Comparison of ENCODE assay signal across 9 cellular contexts in the genomic region with DNA sequence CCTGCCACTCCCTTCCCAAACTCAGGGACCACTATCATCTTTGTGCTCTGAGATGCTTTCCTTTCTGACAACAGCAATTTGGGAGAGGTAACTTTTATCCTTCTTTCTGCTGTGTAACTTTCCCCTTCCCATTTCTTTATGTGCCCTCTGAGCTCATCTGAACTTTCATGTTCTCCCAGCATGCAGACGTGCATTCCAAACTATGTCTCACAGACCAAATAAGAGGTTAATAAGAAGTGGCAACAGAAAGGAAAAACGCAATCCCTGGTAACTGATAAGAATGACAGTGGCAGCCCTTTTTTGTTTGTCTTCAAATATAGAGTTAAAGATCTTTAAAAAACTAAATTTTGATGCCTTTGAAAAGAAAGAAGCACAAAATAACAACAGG.
DNase-seq lines count a peak whose midpoint lies in the region; ATAC-seq and TF ChIP-seq lines count a peak whose summit lies in the region.
"Had no signal": no experiment of that assay in that cellular context is flagged by ENCODE, and none has a peak within 500 bp of the region (broad histone marks: within the 10 kb centered on the region; RNA-seq: fewer than 3 reads in every experiment).

No MANE protein-coding gene starts in this region.

- H3K4me3 ChIP-seq in right atrium auricular region (no peak overlapping the region), mesenchymal stem cell (ENCODE audit: insufficient read depth in 1 of 2, low read depth in 1 of 2, low read length in 2 of 2) (no peak overlapping the region)

- peak overlapping the region; percentile 7 for H3K9ac ChIP-seq in mesenchymal stem cell (ENCODE audit: low read length)

- H3K36me3 ChIP-seq in right atrium auricular region (peaks cover 32% of the 10 kb centered on the region), mesenchymal stem cell (ENCODE audit: control insufficient read depth in 1 of 2, insufficient read depth in 2 of 2, low read depth in 1 of 2, low read length in 2 of 2) (peaks cover 13 to 95% of the 10 kb centered on the region in 2 experiments)

- H3K79me1 ChIP-seq in mesenchymal stem cell (replicated peaks; ENCODE audit: low read length, poor library complexity, severe bottlenecking), result peaks cover 30% of the 10 kb centered on the region

- no peak overlapping the region for H3K18ac ChIP-seq in mesenchymal stem cell (ENCODE audit: low read depth in 1 of 2, low read length in 2 of 2)

- no peak overlapping the region for H4K91ac ChIP-seq in mesenchymal stem cell (ENCODE audit: low read length)

- no peak overlapping the region for H2BK5ac ChIP-seq in mesenchymal stem cell (ENCODE audit: low read depth, low read length, poor library complexity, severe bottlenecking)

- H3K27ac ChIP-seq in right atrium auricular region, result peak overlapping the region; percentile 4 to 36
- H3K27ac ChIP-seq in mesenchymal stem cell (ENCODE audit: low read length, poor library complexity, severe bottlenecking), result peak overlapping the region; percentile 81
- no peak overlapping the region for H3K27ac ChIP-seq in RWPE1

- no peak overlapping the region for H3K4ac ChIP-seq in mesenchymal stem cell (ENCODE audit: low read depth in 1 of 2, low read length in 2 of 2)

- H3K14ac ChIP-seq in mesenchymal stem cell (ENCODE audit: low read length in 2 of 2), result no peak overlapping the region

- H3K9me3 ChIP-seq in right atrium auricular region (no peaks in the 10 kb centered on the region), mesenchymal stem cell (ENCODE audit: control insufficient read depth, low read length) (no peaks in the 10 kb centered on the region)

- ATAC-seq in GM18868 (IDR thresholded peaks at IDR 0.05; ENCODE audit: unreplicated experiment), result no peak

- no peak overlapping the region for H2AFZ ChIP-seq in mesenchymal stem cell (ENCODE audit: low read depth, low read length)

- 0% methylated on average over 1 of the region's 2 CpGs for WGBS in mesenchymal stem cell

- H4K8ac ChIP-seq in mesenchymal stem cell (ENCODE audit: low read length), result no peak overlapping the region

- intact Hi-C loops in cardiac septum (cut with DNase I), result no loop called here

- no peak overlapping the region for H2BK15ac ChIP-seq in mesenchymal stem cell (ENCODE audit: low read depth, poor library complexity, severe bottlenecking)

- POLR2A ChIA-PET in RWPE1 (lab: Yijun Ruan, JAX; ENCODE audit: low non-redundant PET), result no interaction called here

- DNase-seq in right atrium auricular region (ENCODE audit: low spot score) (no peak), cardiac septum (ENCODE audit: low spot score) (no peak), astrocyte of the hippocampus (ENCODE audit: low read depth, low spot score) (peak; percentile 80), mesenchymal stem cell (peak; percentile 84), RWPE1 (ENCODE audit: low spot score) (no peak), NCI-H748 (lab: John Stamatoyannopoulos, UW; ENCODE audit: unreplicated experiment) (no peak), NOMO-1 (lab: John Stamatoyannopoulos, UW; ENCODE audit: unreplicated experiment in 2 of 2) (no peak)
- DNase-seq: NCI-H345 had no signal

- H3K23ac ChIP-seq in mesenchymal stem cell (ENCODE audit: low read length in 2 of 2), result no peak overlapping the region

- TF ChIP-seq CTCF in right atrium auricular region (IDR thresholded peaks at IDR 0.05) (no peak), RWPE1 (conservative IDR thresholded peaks at IDR 0.05; ENCODE audit: low read depth) (no peak)

- H2BK120ac ChIP-seq in mesenchymal stem cell (ENCODE audit: low read depth, low read length), result no peak overlapping the region

- CTCF ChIA-PET in RWPE1 (lab: Yijun Ruan, JAX), result no interaction called here

- H3K4me1 ChIP-seq in right atrium auricular region (peaks cover 0 to 83% of the 10 kb centered on the region in 2 donors), mesenchymal stem cell (ENCODE audit: control insufficient read depth, insufficient read depth, low read depth, low read length) (peaks cover 17% of the 10 kb centered on the region)

- H2BK12ac ChIP-seq in mesenchymal stem cell (ENCODE audit: low read length in 2 of 2), result peak overlapping the region in 1 of 2 experiments; percentile 86

- no peak overlapping the region for H3K4me2 ChIP-seq in mesenchymal stem cell (ENCODE audit: low read length, poor library complexity, severe bottlenecking)

- no peaks in the 10 kb centered on the region for H3K27me3 ChIP-seq in right atrium auricular region
- no peaks in the 10 kb centered on the region for H3K27me3 ChIP-seq in mesenchymal stem cell (ENCODE audit: control insufficient read depth in 1 of 2, insufficient read depth in 1 of 2, low read length in 2 of 2)

- no peak overlapping the region for H2AK5ac ChIP-seq in mesenchymal stem cell (ENCODE audit: low read length, severe bottlenecking)

Comparison
In these comparisons a context has a peak if more than half of its experiments do, and no peak if none do; other contexts are left out.
1. DNase-seq: peak in astrocyte of the hippocampus (single experiment) and mesenchymal stem cell (single experiment); none in right atrium auricular region (single experiment), cardiac septum (single experiment), RWPE1 (single experiment), NCI-H748 (single experiment) and NOMO-1 (0 of 2).